Comparison of ENCODE assay signal across 8 cellular contexts in the genomic region with DNA sequence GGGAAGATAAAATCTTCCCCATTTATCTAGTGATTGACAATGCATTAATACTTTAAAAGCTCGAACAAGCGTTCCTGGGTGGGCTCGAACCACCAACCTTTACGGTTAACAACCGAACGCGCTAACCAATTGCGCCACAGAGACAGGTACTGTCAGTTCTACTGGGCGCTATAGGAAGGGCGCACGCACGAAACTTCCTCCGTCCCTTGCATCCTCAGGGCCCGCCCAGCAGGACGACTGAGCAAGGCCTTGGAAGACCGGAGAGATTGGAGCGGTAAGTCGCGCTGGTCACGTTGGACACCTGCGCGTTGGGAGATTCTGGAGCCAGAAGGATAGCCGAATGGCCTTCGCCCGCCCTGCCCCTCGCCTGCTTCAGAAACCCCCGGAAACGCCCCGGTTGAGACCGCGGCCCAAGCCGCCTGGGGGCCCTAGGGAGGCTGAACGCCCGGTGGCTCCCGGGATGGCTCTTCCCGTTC. TPM values are rescaled to one million over a fixed set of nuclear protein-coding genes. Genes with fewer than 3 reads are reported as not detected.
DNase-seq lines count a peak whose midpoint lies in the region; ATAC-seq and TF ChIP-seq lines count a peak whose summit lies in the region.
"Not testable (repeated sequence)": the region's sequence is repeated elsewhere in the genome, so short reads cannot be mapped to it uniquely, and the experiment has no call there.

No MANE protein-coding gene starts in this region.

- H3K4me1 ChIP-seq in colonic mucosa, left ventricle myocardium inferior, upper lobe of left lung: not testable (repeated sequence)

- H3K4me3 ChIP-seq in colonic mucosa (peak overlapping the region; percentile 36), left ventricle myocardium inferior (peak overlapping the region; percentile 62), upper lobe of left lung (peak overlapping the region in 3 of 4 donors; percentile 35 to 43 (median 43))

- H3K27ac Mint-ChIP-seq in natural killer cell, result peak overlapping the region; percentile 82

- peak in 1 of 4 donors; percentile 13 for TF ChIP-seq POLR2A in upper lobe of left lung (IDR thresholded peaks at IDR 0.05)

- not testable (repeated sequence) for H3K9me3 ChIP-seq in colonic mucosa; left ventricle myocardium inferior (replicated peaks); upper lobe of left lung

- H3K9me3 Mint-ChIP-seq in activated T-cell treated with anti-CD3 and anti-CD28 coated beads, Interleukin-2, amount 50 U/mL, for 4 hours; natural killer cell: not testable (repeated sequence)

- WGBS in upper lobe of left lung, 2 donors, result 6% methylated on average over 17 of the region's 36 CpGs; no CpG with 5 or more reads in 1 of the 2 donors

- peak overlapping the region; percentile 22 for H3K27ac ChIP-seq in colonic mucosa
- not testable (repeated sequence) for H3K27ac ChIP-seq in left ventricle myocardium inferior (replicated peaks)
- H3K27ac ChIP-seq in upper lobe of left lung, result peak overlapping the region in 3 of 4 donors; percentile 34 to 80 (median 61)

- not testable (repeated sequence) for H3K9ac ChIP-seq in colonic mucosa (ENCODE audit: low read depth in 2 of 2, low read length in 2 of 2)

- H3K36me3 Mint-ChIP-seq in activated T-cell treated with anti-CD3 and anti-CD28 coated beads, Interleukin-2, amount 50 U/mL, for 4 hours (ENCODE audit: insufficient read depth); natural killer cell: not testable (repeated sequence)

- not testable (repeated sequence) for H3K4me1 Mint-ChIP-seq in activated T-cell treated with anti-CD3 and anti-CD28 coated beads, Interleukin-2, amount 50 U/mL, for 4 hours (ENCODE audit: low read depth); natural killer cell

- H3K27me3 ChIP-seq in colonic mucosa; left ventricle myocardium inferior (ENCODE audit: low read depth); upper lobe of left lung: not testable (repeated sequence)

- TF ChIP-seq CTCF in GM13977 (IDR thresholded peaks at IDR 0.05; ENCODE audit: extremely low read depth, insufficient read depth, missing control alignments); colonic mucosa (IDR thresholded peaks at IDR 0.05); left ventricle myocardium inferior (IDR thresholded peaks at IDR 0.05; ENCODE audit: borderline replicate concordance); natural killer cell (IDR thresholded peaks at IDR 0.05): not testable (repeated sequence)
- TF ChIP-seq CTCF in upper lobe of left lung (IDR thresholded peaks at IDR 0.05), result peak in 2 of 6 experiments; percentile 11 to 14

- in situ Hi-C loops in GM13977 (cut with MboI; ENCODE audit: low pct_unique_long_range_greater_than_20kb, low sequenced_read_pairs, unreplicated experiment), result not testable (repeated sequence)

- intact Hi-C loops in colonic mucosa (cut with DNase I); left ventricle myocardium inferior (cut with micrococcal nuclease); natural killer cell (cut with micrococcal nuclease): not testable (repeated sequence)

- not testable (repeated sequence) for ATAC-seq in activated T-cell treated with anti-CD3 and anti-CD28 coated beads, Interleukin-2, amount 50 U/mL, for 4 hours; natural killer cell; upper lobe of left lung (ENCODE audit: low FRiP score in 2 of 2)

- H3K36me3 ChIP-seq in colonic mucosa, left ventricle myocardium inferior, upper lobe of left lung: not testable (repeated sequence)

- DNase-seq in GM13977 (ENCODE audit: low spot score), result peak; percentile 16
- DNase-seq in SW480 (ENCODE audit: low spot score), result peak; percentile 55
- peak; percentile 47 for DNase-seq in activated T-cell treated with anti-CD3 and anti-CD28 coated beads, Interleukin-2, amount 50 U/mL, for 4 hours
- peak; percentile 64 for DNase-seq in colonic mucosa
- DNase-seq in left ventricle myocardium inferior, result peak; percentile 15
- peak; percentile 48 for DNase-seq in natural killer cell
- peak; percentile 75 to 77 for DNase-seq in stimulated activated CD4-positive, alpha-beta T cell treated with anti-CD3 and anti-CD28 coated beads, Interleukin-2, amount 100 ng/mL, for 24 hours
- peak; percentile 47 to 90 for DNase-seq in upper lobe of left lung

- not testable (repeated sequence) for TF ChIP-seq EP300 in upper lobe of left lung (IDR thresholded peaks at IDR 0.05)

- peak overlapping the region; percentile 84 for H3K4me3 Mint-ChIP-seq in activated T-cell treated with anti-CD3 and anti-CD28 coated beads, Interleukin-2, amount 50 U/mL, for 4 hours
- H3K4me3 Mint-ChIP-seq in natural killer cell, result peak overlapping the region; percentile 81

- not testable (repeated sequence) for H3K27me3 Mint-ChIP-seq in activated T-cell treated with anti-CD3 and anti-CD28 coated beads, Interleukin-2, amount 50 U/mL, for 4 hours (ENCODE audit: low read depth); natural killer cell (ENCODE audit: low read depth in 2 of 2)

RNA-seq across cellular contexts. Expression of gene PPIAL4C, which starts 25.3 kb away (rescaled TPM):
- under 1 TPM in 1 of 3 donors, not detected in 2; 0.40 TPM for total RNA-seq in activated T-cell treated with anti-CD3 and anti-CD28 coated beads, Interleukin-2, amount 50 U/mL, for 4 hours
- total RNA-seq in colonic mucosa, result under 1 TPM in 1 of 2 donors, not detected in 1; 0.72 TPM
- total RNA-seq in left ventricle myocardium inferior, result not detected
- 1 to 10 TPM in 1 of 3 donors, not detected in 2; 1.6 TPM for total RNA-seq in natural killer cell
- total RNA-seq in upper lobe of left lung, result under 1 TPM in 1 of 6 donors, not detected in 5; 0.86 TPM

Comparison
In these comparisons a context has a peak if more than half of its experiments do, and no peak if none do; other contexts are left out.
1. DNase-seq: peak in every context shown above with its lines; median percentile 76 in stimulated activated CD4-positive, alpha-beta T cell treated with anti-CD3 and anti-CD28 coated beads, Interleukin-2, amount 100 ng/mL, for 24 hours; 68 in upper lobe of left lung; 64 in colonic mucosa; 55 in SW480; 48 in natural killer cell; 47 in activated T-cell treated with anti-CD3 and anti-CD28 coated beads, Interleukin-2, amount 50 U/mL, for 4 hours; 16 in GM13977; 15 in left ventricle myocardium inferior.